37 cellular contexts compared by ENCODE assay signal in genomic region chr16:87014112-87014511, GRCh38.
"Had no signal": no experiment of that assay in that cellular context is flagged by ENCODE, and none has a peak within 500 bp of the region (broad histone marks: within the 10 kb centered on the region; RNA-seq: fewer than 3 reads in every experiment).

No MANE protein-coding gene starts in this region.

- H3K27me3 ChIP-seq: brain microvascular endothelial cell had no signal

- DNase-seq: activated B cell treated with CpG ODN at 0.5 μM for 24 hours; activated CD4-positive, alpha-beta memory T cell treated with anti-CD3 and anti-CD28 coated beads for 36 hours; activated CD4-positive, alpha-beta T cell treated with anti-CD3 and anti-CD28 coated beads for 4 hours; activated CD4-positive, alpha-beta T cell treated with anti-CD3 and anti-CD28 coated beads, Interleukin-2, amount 10 ng/mL, durations not matched to agents 24 days and 14 days; activated CD4-positive, alpha-beta T cell treated with anti-CD3 and anti-CD28 coated beads, Interleukin-2, amount 50 U/mL, for 1 hour; activated CD4-positive, alpha-beta T cell treated with anti-CD3 and anti-CD28 coated beads, Interleukin-2, amount 50 U/mL, for 4 hours; activated CD4-positive, CD25-positive, alpha-beta regulatory T cell treated with anti-CD3 and anti-CD28 coated beads, Interleukin-2, amount 50 U/mL, for 72 hours; activated CD8-positive, alpha-beta memory T cell treated with anti-CD3 and anti-CD28 coated beads, Interleukin-2, amount 50 U/mL, for 4 hours; activated CD8-positive, alpha-beta T cell treated with anti-CD3 and anti-CD28 coated beads for 36 hours; activated effector memory CD4-positive, alpha-beta T cell treated with Interleukin-2 at 50 U/mL for 16 hours; activated gamma-delta T cell; activated naive CD4-positive, alpha-beta T cell treated with anti-CD3 and anti-CD28 coated beads, Interleukin-2, amount 50 U/mL, for 16 hours; activated naive CD4-positive, alpha-beta T cell treated with Interleukin-2 at 50 U/mL for 16 hours; activated naive CD8-positive, alpha-beta T cell treated with anti-CD3 and anti-CD28 coated beads, Interleukin-2, amount 10 ng/mL, durations not matched to agents 7 days and 5 days; activated naive CD8-positive, alpha-beta T cell treated with anti-CD3 and anti-CD28 coated beads, Interleukin-2, amount 50 U/mL, for 24 hours; activated T-cell treated with anti-CD3 and anti-CD28 coated beads for 4 hours; activated T-cell treated with anti-CD3 and anti-CD28 coated beads, Interleukin-2, amount 50 U/mL, for 1 hour; activated T-cell treated with anti-CD3 and anti-CD28 coated beads, Interleukin-2, amount 50 U/mL, for 4 hours; activated T-cell treated with anti-CD3 and anti-CD28 coated beads, Interleukin-2, amount 50 U/mL, for 72 hours; amygdala; anterior cingulate cortex; body of pancreas; brain microvascular endothelial cell; central memory CD4-positive, alpha-beta T cell; T-helper 1 cell; T-helper 2 cell; T-helper 9 cell had no signal

- H3K9me3 Mint-ChIP-seq: activated B cell treated with CpG ODN at 0.5 μM for 24 hours; activated CD4-positive, alpha-beta T cell treated with anti-CD3 and anti-CD28 coated beads, Interleukin-2, amount 10 ng/mL, durations not matched to agents 24 days and 14 days; activated CD8-positive, alpha-beta T cell treated with anti-CD3 and anti-CD28 coated beads for 36 hours; activated naive CD8-positive, alpha-beta T cell treated with anti-CD3 and anti-CD28 coated beads, Interleukin-2, amount 10 ng/mL, durations not matched to agents 7 days and 5 days; activated naive CD8-positive, alpha-beta T cell treated with anti-CD3 and anti-CD28 coated beads, Interleukin-2, amount 50 U/mL, for 24 hours; activated T-cell treated with anti-CD3 and anti-CD28 coated beads, Interleukin-2, amount 50 U/mL, for 4 hours; activated T-cell treated with anti-CD3 and anti-CD28 coated beads, Interleukin-2, amount 50 U/mL, for 72 hours; activated T-helper 1 cell treated with anti-CD3 and anti-CD28 coated beads, Interleukin-12 subunit alpha, Interleukin-12 subunit beta, Interleukin-2, Interleukin-4 antibody, amounts not matched to agents 30 ng/mL and 10 ng/mL and 1 ng/mL, durations not matched to agents 14 hours and 24 hours and 36 hours; activated T-helper 2 cell treated with anti-CD3 and anti-CD28 coated beads, Interferon-gamma antibody, Interleukin-2, Interleukin-4, amounts not matched to agents 10 μg/mL and 5 μg/mL and 100 μg/mL, durations not matched to agents 14 hours and 24 hours and 36 hours; T-helper 1 cell treated with Interleukin-12 subunit alpha and Interleukin-12 subunit beta and Interleukin-4 antibody, amounts not matched to agents 30 μg/mL and 1 μg/mL, for 36 hours; T-helper 2 cell treated with Interferon-gamma antibody and Interleukin-4, amounts not matched to agents 5 μg/mL and 100 μg/mL, for 36 hours had no signal

- H3K36me3 Mint-ChIP-seq: activated CD4-positive, alpha-beta memory T cell treated with anti-CD3 and anti-CD28 coated beads for 36 hours; activated naive CD8-positive, alpha-beta T cell; activated naive CD8-positive, alpha-beta T cell treated with anti-CD3 and anti-CD28 coated beads, Interleukin-2, amount 10 ng/mL, durations not matched to agents 7 days and 5 days had no signal

- FAIRE-seq: astrocyte, colon, TTC549 had no signal

- H3K4me1 ChIP-seq: body of pancreas, breast epithelium had no signal

- ATAC-seq: activated CD8-positive, alpha-beta T cell treated with anti-CD3 and anti-CD28 coated beads for 36 hours; activated naive CD8-positive, alpha-beta T cell treated with anti-CD3 and anti-CD28 coated beads, Interleukin-2, amount 50 U/mL, for 24 hours; activated T-cell treated with anti-CD3 and anti-CD28 coated beads, Interleukin-2, amount 50 U/mL, for 4 hours; activated T-cell treated with anti-CD3 and anti-CD28 coated beads, Interleukin-2, amount 50 U/mL, for 72 hours; body of pancreas had no signal

- H3K27ac ChIP-seq: body of pancreas, brain microvascular endothelial cell, breast epithelium, VCaP had no signal

- H3K4me3 ChIP-seq: body of pancreas, breast epithelium had no signal

- H3K9me3 ChIP-seq: breast epithelium had no signal

- H3K27ac Mint-ChIP-seq: activated B cell treated with CpG ODN at 0.5 μM for 24 hours; activated CD4-positive, alpha-beta memory T cell treated with anti-CD3 and anti-CD28 coated beads for 36 hours; activated CD4-positive, alpha-beta T cell treated with anti-CD3 and anti-CD28 coated beads, Interleukin-2, amount 10 ng/mL, durations not matched to agents 24 days and 14 days; activated CD8-positive, alpha-beta T cell treated with anti-CD3 and anti-CD28 coated beads for 36 hours; activated naive CD8-positive, alpha-beta T cell; activated naive CD8-positive, alpha-beta T cell treated with anti-CD3 and anti-CD28 coated beads, Interleukin-2, amount 10 ng/mL, durations not matched to agents 7 days and 5 days; activated naive CD8-positive, alpha-beta T cell treated with anti-CD3 and anti-CD28 coated beads, Interleukin-2, amount 50 U/mL, for 24 hours; activated T-cell treated with anti-CD3 and anti-CD28 coated beads, Interleukin-2, amount 50 U/mL, for 72 hours; activated T-helper 1 cell treated with anti-CD3 and anti-CD28 coated beads, Interleukin-12 subunit alpha, Interleukin-12 subunit beta, Interleukin-2, Interleukin-4 antibody, amounts not matched to agents 30 ng/mL and 10 ng/mL and 1 ng/mL, durations not matched to agents 14 hours and 24 hours and 36 hours; activated T-helper 2 cell treated with anti-CD3 and anti-CD28 coated beads, Interferon-gamma antibody, Interleukin-2, Interleukin-4, amounts not matched to agents 10 μg/mL and 5 μg/mL and 100 μg/mL, durations not matched to agents 14 hours and 24 hours and 36 hours; T-helper 1 cell treated with Interleukin-12 subunit alpha and Interleukin-12 subunit beta and Interleukin-4 antibody, amounts not matched to agents 30 μg/mL and 1 μg/mL, for 36 hours; T-helper 2 cell treated with Interferon-gamma antibody and Interleukin-4, amounts not matched to agents 5 μg/mL and 100 μg/mL, for 36 hours had no signal

- H3K4me3 Mint-ChIP-seq: activated B cell treated with CpG ODN at 0.5 μM for 24 hours; activated CD4-positive, alpha-beta memory T cell treated with anti-CD3 and anti-CD28 coated beads for 36 hours; activated CD4-positive, alpha-beta T cell treated with anti-CD3 and anti-CD28 coated beads, Interleukin-2, amount 10 ng/mL, durations not matched to agents 24 days and 14 days; activated CD8-positive, alpha-beta T cell treated with anti-CD3 and anti-CD28 coated beads for 36 hours; activated naive CD8-positive, alpha-beta T cell; activated naive CD8-positive, alpha-beta T cell treated with anti-CD3 and anti-CD28 coated beads, Interleukin-2, amount 10 ng/mL, durations not matched to agents 7 days and 5 days; activated naive CD8-positive, alpha-beta T cell treated with anti-CD3 and anti-CD28 coated beads, Interleukin-2, amount 50 U/mL, for 24 hours; activated T-cell treated with anti-CD3 and anti-CD28 coated beads, Interleukin-2, amount 50 U/mL, for 4 hours; activated T-cell treated with anti-CD3 and anti-CD28 coated beads, Interleukin-2, amount 50 U/mL, for 72 hours; activated T-helper 1 cell treated with anti-CD3 and anti-CD28 coated beads, Interleukin-12 subunit alpha, Interleukin-12 subunit beta, Interleukin-2, Interleukin-4 antibody, amounts not matched to agents 30 ng/mL and 10 ng/mL and 1 ng/mL, durations not matched to agents 14 hours and 24 hours and 36 hours; T-helper 1 cell treated with Interleukin-12 subunit alpha and Interleukin-12 subunit beta and Interleukin-4 antibody, amounts not matched to agents 30 μg/mL and 1 μg/mL, for 36 hours; T-helper 2 cell treated with Interferon-gamma antibody and Interleukin-4, amounts not matched to agents 5 μg/mL and 100 μg/mL, for 36 hours had no signal

- H3K4me1 Mint-ChIP-seq: activated B cell treated with CpG ODN at 0.5 μM for 24 hours; activated naive CD8-positive, alpha-beta T cell treated with anti-CD3 and anti-CD28 coated beads, Interleukin-2, amount 10 ng/mL, durations not matched to agents 7 days and 5 days; activated naive CD8-positive, alpha-beta T cell treated with anti-CD3 and anti-CD28 coated beads, Interleukin-2, amount 50 U/mL, for 24 hours had no signal

- H3K36me3 ChIP-seq: brain microvascular endothelial cell, breast epithelium had no signal
